ENCODE assay signal across 11 cellular contexts in the genomic region with DNA sequence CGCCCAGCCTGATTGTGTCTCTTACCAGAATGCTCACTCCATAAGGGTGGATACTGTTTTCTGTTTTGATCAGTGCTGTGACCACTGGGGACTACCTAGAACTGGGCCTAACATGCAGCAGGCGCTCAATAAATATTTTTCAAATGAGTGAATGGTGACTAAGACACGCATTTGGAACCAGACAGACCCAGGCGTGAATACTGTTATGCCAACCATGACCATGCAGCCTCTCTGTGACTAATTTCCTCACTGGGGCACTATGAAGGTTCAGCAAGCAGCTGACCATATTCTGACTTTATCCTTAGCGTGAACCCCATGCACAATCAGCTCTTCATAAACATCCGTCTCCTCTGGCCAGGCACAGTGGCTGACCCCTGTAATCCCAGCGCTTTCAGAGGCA. TPM values are rescaled to one million over a fixed set of nuclear protein-coding genes. Genes with fewer than 3 reads are reported as not detected.
DNase-seq lines count a peak whose midpoint lies in the region; ATAC-seq and TF ChIP-seq lines count a peak whose summit lies in the region.
"Had no signal": no experiment of that assay in that cellular context is flagged by ENCODE, and none has a peak within 500 bp of the region (broad histone marks: within the 10 kb centered on the region; RNA-seq: fewer than 3 reads in every experiment).

No MANE protein-coding gene starts in this region.

- H3K4me1 ChIP-seq in HEK293 (ENCODE audit: control insufficient read depth, insufficient read depth, low read length) = no peaks in the 10 kb centered on the region
- H3K4me1 ChIP-seq in tibial artery = peaks cover 12 to 88% (median 76%) of the 10 kb centered on the region in 4 donors
- no peaks in the 10 kb centered on the region for H3K4me1 ChIP-seq in CD8-positive, alpha-beta memory T cell (ENCODE audit: insufficient read depth, low read length)

- H3K27ac Mint-ChIP-seq in CD8-positive, alpha-beta memory T cell = no peak overlapping the region

- CTCF ChIA-PET in HEK293 (lab: Yijun Ruan, JAX) = interaction anchor here (0.6 to 1.0 kb wide), 2 partner anchors 81 to 125 kb away, joined by 3 read pairs; no protein-coding TSS in a partner anchor
- CTCF ChIA-PET in CD8-positive, alpha-beta memory T cell (lab: Charles Lee) = no interaction called here

- no peaks in the 10 kb centered on the region for H3K36me3 Mint-ChIP-seq in CD8-positive, alpha-beta memory T cell

- H3K4me3 ChIP-seq in HEK293 (ENCODE audit: low read depth, low read length) (no peak overlapping the region), tibial artery (no peak overlapping the region)
- H3K4me3 ChIP-seq in CD8-positive, alpha-beta memory T cell (ENCODE audit: low read length) = no peak overlapping the region
- H3K4me3 ChIP-seq: adrenal gland had no signal

- H3K9me3 Mint-ChIP-seq in CD8-positive, alpha-beta memory T cell = no peaks in the 10 kb centered on the region

- H3K27me3 ChIP-seq in tibial artery = no peaks in the 10 kb centered on the region
- no peaks in the 10 kb centered on the region for H3K27me3 ChIP-seq in CD8-positive, alpha-beta memory T cell (ENCODE audit: insufficient read depth, low read length, poor library complexity, severe bottlenecking)
- H3K27me3 ChIP-seq: adrenal gland had no signal

- no peaks in the 10 kb centered on the region for H3K4me1 Mint-ChIP-seq in CD8-positive, alpha-beta memory T cell

- H3K36me3 ChIP-seq in HEK293 (ENCODE audit: control insufficient read depth in 2 of 2, insufficient read depth in 1 of 2, low read length in 2 of 2) (peaks cover 4 to 59% of the 10 kb centered on the region in 2 experiments; a peak in 2 of 3 replicates), tibial artery (peaks cover 68 to 73% (median 70%) of the 10 kb centered on the region in 3 donors)
- no peaks in the 10 kb centered on the region for H3K36me3 ChIP-seq in CD8-positive, alpha-beta memory T cell (ENCODE audit: insufficient read depth, low read length)

- H3K9me3 ChIP-seq in HEK293 (ENCODE audit: control insufficient read depth, insufficient read depth, low read depth, low read length) = no peaks in the 10 kb centered on the region
- H3K9me3 ChIP-seq in tibial artery = no peaks in the 10 kb centered on the region
- H3K9me3 ChIP-seq in CD8-positive, alpha-beta memory T cell (ENCODE audit: low read length) = no peaks in the 10 kb centered on the region
- H3K9me3 ChIP-seq: adrenal gland had no signal

- DNase-seq in amniotic stem cell (lab: John Stamatoyannopoulos, UW) (peak; percentile 77), foreskin melanocyte (peak; percentile 96), tibial artery (peak in 1 of 2 donors; percentile 86), NCI-H345 treated with DMSO at 0.1 percent for 48 hours (lab: John Stamatoyannopoulos, UW; ENCODE audit: unreplicated experiment) (no peak)
- DNase-seq in CD8-positive, alpha-beta memory T cell = no peak
- DNase-seq in activated CD8-positive, alpha-beta memory T cell treated with anti-CD3 and anti-CD28 coated beads, Interleukin-2, amount 50 U/mL, for 48 hours = no peak
- DNase-seq: activated CD4-positive, alpha-beta T cell treated with anti-CD3 and anti-CD28 coated beads, Interleukin-2, amount 50 U/mL, for 48 hours; adrenal gland; hippocampal formation had no signal

- H3K4me3 Mint-ChIP-seq in CD8-positive, alpha-beta memory T cell = no peak overlapping the region

- no peak for ATAC-seq in HG03469 (IDR thresholded peaks at IDR 0.05; ENCODE audit: unreplicated experiment)

- intact Hi-C loops in tibial artery (cut with DNase I; ENCODE audit: low total_unique reads) = no loop called here

- TF ChIP-seq CTCF in HEK293 (tag by site-specific recombination; IDR thresholded peaks at IDR 0.05) = no peak
- no peak for TF ChIP-seq CTCF in tibial artery (IDR thresholded peaks at IDR 0.05)

- H3K27ac ChIP-seq in HEK293 (ENCODE audit: extremely low read depth, low read depth, low read length) = no peak overlapping the region
- peak overlapping the region; percentile 87 to 88 for H3K27ac ChIP-seq in tibial artery
- H3K27ac ChIP-seq in CD8-positive, alpha-beta memory T cell (ENCODE audit: low read depth, low read length) = no peak overlapping the region
- H3K27ac ChIP-seq: adrenal gland had no signal

- peaks cover 3 to 5% of the 10 kb centered on the region in 2 donors for H3K27me3 Mint-ChIP-seq in CD8-positive, alpha-beta memory T cell

- POLR2A ChIA-PET in HEK293 (lab: Yijun Ruan, JAX) = interaction anchor here (1.0 kb wide), 1 partner anchor 14 kb away, joined by 3 read pairs; no protein-coding TSS in a partner anchor
- POLR2A ChIA-PET in CD8-positive, alpha-beta memory T cell (lab: Charles Lee) = no interaction called here

TF ChIP-seq in HEK293, 187 proteins besides CTCF, POLR2A, EP300 and RAD21:
- TF ChIP-seq, protein P1, sequence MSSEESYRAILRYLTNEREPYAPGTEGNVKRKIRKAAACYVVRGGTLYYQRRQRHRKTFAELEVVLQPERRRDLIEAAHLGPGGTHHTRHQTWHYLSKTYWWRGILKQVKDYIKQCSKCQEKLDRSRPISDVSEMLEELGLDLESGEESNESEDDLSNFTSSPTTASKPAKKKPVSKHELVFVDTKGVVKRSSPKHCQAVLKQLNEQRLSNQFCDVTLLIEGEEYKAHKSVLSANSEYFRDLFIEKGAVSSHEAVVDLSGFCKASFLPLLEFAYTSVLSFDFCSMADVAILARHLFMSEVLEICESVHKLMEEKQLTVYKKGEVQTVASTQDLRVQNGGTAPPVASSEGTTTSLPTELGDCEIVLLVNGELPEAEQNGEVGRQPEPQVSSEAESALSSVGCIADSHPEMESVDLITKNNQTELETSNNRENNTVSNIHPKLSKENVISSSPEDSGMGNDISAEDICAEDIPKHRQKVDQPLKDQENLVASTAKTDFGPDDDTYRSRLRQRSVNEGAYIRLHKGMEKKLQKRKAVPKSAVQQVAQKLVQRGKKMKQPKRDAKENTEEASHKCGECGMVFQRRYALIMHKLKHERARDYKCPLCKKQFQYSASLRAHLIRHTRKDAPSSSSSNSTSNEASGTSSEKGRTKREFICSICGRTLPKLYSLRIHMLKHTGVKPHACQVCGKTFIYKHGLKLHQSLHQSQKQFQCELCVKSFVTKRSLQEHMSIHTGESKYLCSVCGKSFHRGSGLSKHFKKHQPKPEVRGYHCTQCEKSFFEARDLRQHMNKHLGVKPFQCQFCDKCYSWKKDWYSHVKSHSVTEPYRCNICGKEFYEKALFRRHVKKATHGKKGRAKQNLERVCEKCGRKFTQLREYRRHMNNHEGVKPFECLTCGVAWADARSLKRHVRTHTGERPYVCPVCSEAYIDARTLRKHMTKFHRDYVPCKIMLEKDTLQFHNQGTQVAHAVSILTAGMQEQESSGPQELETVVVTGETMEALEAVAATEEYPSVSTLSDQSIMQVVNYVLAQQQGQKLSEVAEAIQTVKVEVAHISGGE (tag by site-specific recombination; conservative IDR thresholded peaks at IDR 0.05; ENCODE audit: low read depth) = no peak
- TF ChIP-seq, protein P2, sequence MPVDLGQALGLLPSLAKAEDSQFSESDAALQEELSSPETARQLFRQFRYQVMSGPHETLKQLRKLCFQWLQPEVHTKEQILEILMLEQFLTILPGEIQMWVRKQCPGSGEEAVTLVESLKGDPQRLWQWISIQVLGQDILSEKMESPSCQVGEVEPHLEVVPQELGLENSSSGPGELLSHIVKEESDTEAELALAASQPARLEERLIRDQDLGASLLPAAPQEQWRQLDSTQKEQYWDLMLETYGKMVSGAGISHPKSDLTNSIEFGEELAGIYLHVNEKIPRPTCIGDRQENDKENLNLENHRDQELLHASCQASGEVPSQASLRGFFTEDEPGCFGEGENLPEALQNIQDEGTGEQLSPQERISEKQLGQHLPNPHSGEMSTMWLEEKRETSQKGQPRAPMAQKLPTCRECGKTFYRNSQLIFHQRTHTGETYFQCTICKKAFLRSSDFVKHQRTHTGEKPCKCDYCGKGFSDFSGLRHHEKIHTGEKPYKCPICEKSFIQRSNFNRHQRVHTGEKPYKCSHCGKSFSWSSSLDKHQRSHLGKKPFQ (tag by site-specific recombination; IDR thresholded peaks at IDR 0.05) = no peak
- TF ChIP-seq ZNF157 (tag by site-specific recombination; IDR thresholded peaks at IDR 0.05) = peak; percentile 90

RNA-seq across cellular contexts. Expression of a gene that starts 13.0 kb away (rescaled TPM):
- total RNA-seq in CD8-positive, alpha-beta memory T cell = 10 to 100 TPM; 35.3 to 37.2 TPM
- not detected for polyA plus RNA-seq in CD8-positive, alpha-beta memory T cell

RNA-seq across cellular contexts. Expression of a gene that starts 28.8 kb away (rescaled TPM):
- total RNA-seq in CD8-positive, alpha-beta memory T cell = 1 to 10 TPM; 2.0 to 2.3 TPM
- polyA plus RNA-seq in CD8-positive, alpha-beta memory T cell = 0.16 TPM

Comparison
In these comparisons a context has a peak if more than half of its experiments do, and no peak if none do; other contexts are left out.
1. H3K27ac ChIP-seq: peak in tibial artery (2 of 2); none in HEK293 (single experiment) and CD8-positive, alpha-beta memory T cell (single experiment).
2. DNase-seq: peak in amniotic stem cell (single experiment) and foreskin melanocyte (single experiment); none in CD8-positive, alpha-beta memory T cell (0 of 5), NCI-H345 treated with DMSO at 0.1 percent for 48 hours (single experiment) and activated CD8-positive, alpha-beta memory T cell treated with anti-CD3 and anti-CD28 coated beads, Interleukin-2, amount 50 U/mL, for 48 hours (single experiment).